8 cellular contexts compared by ENCODE assay signal in the genomic region with DNA sequence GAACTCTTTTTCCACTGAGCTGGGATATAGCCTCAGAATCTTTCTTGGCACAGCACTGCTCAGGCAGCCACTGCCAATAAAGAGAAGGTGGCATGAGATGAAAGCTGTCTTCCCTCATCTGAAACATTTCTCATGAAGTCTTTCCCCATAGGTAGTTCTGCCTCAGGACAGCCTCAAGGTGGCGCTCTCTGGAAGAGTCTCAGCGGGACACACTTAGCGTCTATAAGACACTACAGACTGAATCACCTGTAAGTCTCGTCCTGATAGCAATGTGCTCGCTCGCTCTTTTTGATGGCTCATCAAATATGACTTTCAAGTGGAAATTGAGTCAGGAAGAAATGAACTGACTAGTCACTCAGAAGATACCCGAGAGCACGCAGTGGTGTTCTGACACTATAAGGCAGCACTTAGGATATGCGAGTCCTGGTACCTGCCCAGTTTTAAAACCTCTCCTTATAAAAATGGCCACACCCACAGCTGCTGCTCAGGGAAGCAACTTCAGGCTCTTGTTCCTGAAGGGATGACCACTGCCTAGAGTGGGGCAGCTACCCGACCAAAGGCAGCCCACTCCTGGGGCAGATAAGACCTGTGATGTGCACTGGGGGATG.
A peak's percentile ranks its signal among the peaks of the same experiment; 100 is the strongest.
DNase-seq lines count a peak whose midpoint lies in the region; ATAC-seq, FAIRE-seq and TF ChIP-seq lines count a peak whose summit lies in the region.

No MANE protein-coding gene starts in this region.

- H3K27ac Mint-ChIP-seq in Caco-2 (ENCODE audit: unreplicated experiment) (no peak overlapping the region), astrocyte (ENCODE audit: unreplicated experiment) (no peak overlapping the region)
- H3K27ac Mint-ChIP-seq in stimulated activated naive CD8-positive, alpha-beta T cell treated with anti-CD3 and anti-CD28 coated beads, Interleukin-15, amount 100 ng/mL, for 72 hours, result peak overlapping the region; percentile 23 to 35

- H3K27ac ChIP-seq in astrocyte (ENCODE audit: low read depth, low read length), result no peak overlapping the region

- no peaks in the 10 kb centered on the region for H3K79me2 ChIP-seq in astrocyte (ENCODE audit: insufficient read depth, low read length)

- intact Hi-C loops in Caco-2 (cut with micrococcal nuclease; ENCODE audit: unreplicated experiment) (loop anchor here (5.0 to 10.0 kb wide), 3 partner anchors 477 to 1490 kb away; no protein-coding TSS in a partner anchor), left colon (cut with DNase I, micrococcal nuclease) (no loop called here)

- H3K9me3 ChIP-seq in Caco-2 (no peaks in the 10 kb centered on the region), astrocyte (ENCODE audit: insufficient read depth, low read depth, low read length) (no peaks in the 10 kb centered on the region)

- H3K36me3 ChIP-seq in Caco-2 (ENCODE audit: control insufficient read depth, insufficient read depth, low read length) (no peaks in the 10 kb centered on the region; the same call in 1 of the 2 replicates), astrocyte (ENCODE audit: insufficient read depth, low read length) (no peaks in the 10 kb centered on the region)

- TF ChIP-seq CTCF in Caco-2 (IDR thresholded peaks at IDR 0.05; ENCODE audit: insufficient read depth in 1 of 2, low read depth in 1 of 2, low read length in 1 of 2, severe bottlenecking in 1 of 2, unreplicated experiment in 1 of 2) (peak; percentile 11 to 65), astrocyte (IDR thresholded peaks at IDR 0.05; ENCODE audit: insufficient read depth, low read depth, low read length) (peak; percentile 65)

- no peak overlapping the region for H3K4me3 Mint-ChIP-seq in Caco-2 (ENCODE audit: unreplicated experiment)
- H3K4me3 Mint-ChIP-seq in astrocyte (ENCODE audit: unreplicated experiment), result no peak overlapping the region
- no peak overlapping the region for H3K4me3 Mint-ChIP-seq in stimulated activated naive CD8-positive, alpha-beta T cell treated with anti-CD3 and anti-CD28 coated beads, Interleukin-15, amount 100 ng/mL, for 72 hours

- H3K4me3 ChIP-seq in Caco-2 (ENCODE audit: low read depth, low read length) (no peak overlapping the region), astrocyte (ENCODE audit: insufficient read depth, low read depth, low read length) (no peak overlapping the region)

- POLR2A ChIA-PET in Caco-2 (lab: Charles Lee), result no interaction called here

- H3K9me3 Mint-ChIP-seq in Caco-2 (ENCODE audit: unreplicated experiment) (no peaks in the 10 kb centered on the region), astrocyte (ENCODE audit: unreplicated experiment) (peaks cover 2% of the 10 kb centered on the region)
- peaks cover 18 to 21% of the 10 kb centered on the region in 2 donors for H3K9me3 Mint-ChIP-seq in stimulated activated naive CD8-positive, alpha-beta T cell treated with anti-CD3 and anti-CD28 coated beads, Interleukin-15, amount 100 ng/mL, for 72 hours

- H3K4me1 Mint-ChIP-seq in Caco-2 (ENCODE audit: low read depth, unreplicated experiment), result no peaks in the 10 kb centered on the region
- peaks cover 13% of the 10 kb centered on the region for H3K4me1 Mint-ChIP-seq in astrocyte (ENCODE audit: low read depth, unreplicated experiment)
- peaks cover 25% of the 10 kb centered on the region for H3K4me1 Mint-ChIP-seq in stimulated activated naive CD8-positive, alpha-beta T cell treated with anti-CD3 and anti-CD28 coated beads, Interleukin-15, amount 100 ng/mL, for 72 hours

- no peaks in the 10 kb centered on the region for H4K20me1 ChIP-seq in astrocyte (ENCODE audit: insufficient read depth, low read length)

- CTCF ChIA-PET in Caco-2 (lab: Charles Lee), result no interaction called here

- H3K27me3 ChIP-seq in Caco-2 (replicated peaks; ENCODE audit: control insufficient read depth, insufficient read depth, low read length) (no peaks in the 10 kb centered on the region), astrocyte (ENCODE audit: insufficient read depth, low read length) (no peaks in the 10 kb centered on the region)

- no TSS peak for BruUV-seq in Caco-2 (replicated peaks; lab: Mats Ljungman, UMichigan)

- no peak for FAIRE-seq in astrocyte (lab: Jason Lieb, UNC)

- H3K36me3 Mint-ChIP-seq in Caco-2 (ENCODE audit: insufficient read depth, unreplicated experiment), result no peaks in the 10 kb centered on the region
- peaks cover 5% of the 10 kb centered on the region for H3K36me3 Mint-ChIP-seq in astrocyte (ENCODE audit: low read depth, unreplicated experiment)

- no peak overlapping the region for H3K9ac ChIP-seq in astrocyte (ENCODE audit: low read length)

- H3K4me2 ChIP-seq in astrocyte (ENCODE audit: low read length), result no peak overlapping the region

- H2AFZ ChIP-seq in astrocyte (ENCODE audit: low read depth, low read length), result no peak overlapping the region

- DNase-seq in Caco-2 (peak; percentile 39 to 44), RPMI8226 (peak; percentile 5), astrocyte (ENCODE audit: low read depth) (peak; percentile 23), left colon (peak in 1 of 2 donors; percentile 19), NCI-H1930 (lab: John Stamatoyannopoulos, UW) (no peak)
- peak in 1 of 2 donors; percentile 17 for DNase-seq in stimulated activated naive CD8-positive, alpha-beta T cell treated with anti-CD3 and anti-CD28 coated beads, Interleukin-15, amount 100 ng/mL, for 72 hours

- no peaks in the 10 kb centered on the region for H3K27me3 Mint-ChIP-seq in Caco-2 (ENCODE audit: insufficient read depth, unreplicated experiment)
- no peaks in the 10 kb centered on the region for H3K27me3 Mint-ChIP-seq in astrocyte (ENCODE audit: low read depth, unreplicated experiment)
- H3K27me3 Mint-ChIP-seq in stimulated activated naive CD8-positive, alpha-beta T cell treated with anti-CD3 and anti-CD28 coated beads, Interleukin-15, amount 100 ng/mL, for 72 hours, result no peaks in the 10 kb centered on the region

- H3K4me1 ChIP-seq in Caco-2 (no peaks in the 10 kb centered on the region), astrocyte (ENCODE audit: insufficient read depth, low read length) (no peaks in the 10 kb centered on the region)

- ATAC-seq in HG03342 (IDR thresholded peaks at IDR 0.05; ENCODE audit: unreplicated experiment) (peak; percentile 48), left colon (peak; percentile 35), esophagus mucosa (no peak)
- ATAC-seq in stimulated activated naive CD8-positive, alpha-beta T cell treated with anti-CD3 and anti-CD28 coated beads, Interleukin-15, amount 100 ng/mL, for 72 hours, result no peak

Comparison
In these comparisons a context has a peak if more than half of its experiments do, and no peak if none do; other contexts are left out.
1. DNase-seq: peak in Caco-2 (2 of 2), RPMI8226 (single experiment) and astrocyte (single experiment); none in NCI-H1930 (0 of 2).
2. H3K27ac Mint-ChIP-seq: peak in stimulated activated naive CD8-positive, alpha-beta T cell treated with anti-CD3 and anti-CD28 coated beads, Interleukin-15, amount 100 ng/mL, for 72 hours (2 of 2); none in Caco-2 (single experiment) and astrocyte (single experiment).
3. ATAC-seq: peak in HG03342 (single experiment) and left colon (single experiment); none in stimulated activated naive CD8-positive, alpha-beta T cell treated with anti-CD3 and anti-CD28 coated beads, Interleukin-15, amount 100 ng/mL, for 72 hours (single experiment) and esophagus mucosa (single experiment).